In the genomic region with DNA sequence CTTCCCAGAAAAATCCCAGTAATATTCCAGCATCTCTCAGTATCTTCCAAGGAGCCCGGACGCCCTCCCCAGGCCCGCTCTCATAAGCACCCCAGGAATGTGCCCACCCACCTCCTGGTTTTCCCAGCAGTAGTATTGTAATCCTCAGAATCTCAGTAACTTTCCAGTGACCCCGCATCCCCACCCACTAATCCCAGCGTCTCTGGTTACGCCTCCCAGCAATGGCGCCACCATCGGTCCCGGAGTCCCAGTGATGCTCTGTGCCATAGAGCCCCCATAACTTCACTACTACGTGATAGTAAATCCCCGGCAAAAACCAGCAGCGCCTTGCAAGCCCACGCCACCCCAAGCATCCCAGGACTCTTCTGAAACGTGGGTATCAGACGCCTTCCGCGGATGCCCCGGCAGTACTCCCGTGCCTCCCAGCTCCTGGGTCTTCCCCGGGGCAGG, we compare ENCODE assay signal across 8 cellular contexts. TPM values are rescaled to one million over a fixed set of nuclear protein-coding genes. Genes with fewer than 3 reads are reported as not detected.
DNase-seq lines count a peak whose midpoint lies in the region; ATAC-seq, FAIRE-seq and TF ChIP-seq lines count a peak whose summit lies in the region.

No MANE protein-coding gene starts in this region.

- intact Hi-C loops in tibial artery (cut with DNase I; ENCODE audit: low total_unique reads): loop anchor here (10.0 kb wide), 1 partner anchor 140 kb away; no protein-coding TSS in a partner anchor

- H3K4me3 Mint-ChIP-seq in activated T-helper 17 cell treated with anti-CD3 and anti-CD28 coated beads, Interleukin-2, amount 50 U/mL, for 72 hours: peak overlapping the region; percentile 98
- H3K4me3 Mint-ChIP-seq in naive thymus-derived CD8-positive, alpha-beta T cell: peak overlapping the region; percentile 91 to 97 (median 94)

- H3K9me3 ChIP-seq in tibial artery: no peaks in the 10 kb centered on the region

- H3K4me1 Mint-ChIP-seq in activated T-helper 17 cell treated with anti-CD3 and anti-CD28 coated beads, Interleukin-2, amount 50 U/mL, for 72 hours: no peaks in the 10 kb centered on the region
- H3K4me1 Mint-ChIP-seq in naive thymus-derived CD8-positive, alpha-beta T cell: peaks cover 14 to 29% (median 23%) of the 10 kb centered on the region in 4 donors

- POLR2A ChIA-PET in naive thymus-derived CD8-positive, alpha-beta T cell (lab: Charles Lee): interaction anchor here (1.0 to 4.1 kb wide), 5 partner anchors 12 to 465 kb away, joined by 3 to 63 read pairs (median 4); a partner anchor contains a TSS

- peaks cover 35% of the 10 kb centered on the region for H3K36me3 Mint-ChIP-seq in activated T-helper 17 cell treated with anti-CD3 and anti-CD28 coated beads, Interleukin-2, amount 50 U/mL, for 72 hours (ENCODE audit: low read depth)
- H3K36me3 Mint-ChIP-seq in naive thymus-derived CD8-positive, alpha-beta T cell: peaks cover 0 to 7% (median 0%) of the 10 kb centered on the region in 3 donors

- peak overlapping the region; percentile 71 to 87 for H3K4me3 ChIP-seq in tibial artery

- H3K27ac ChIP-seq in tibial artery: peak overlapping the region; percentile 87 to 97

- H3K27ac Mint-ChIP-seq in activated T-helper 17 cell treated with anti-CD3 and anti-CD28 coated beads, Interleukin-2, amount 50 U/mL, for 72 hours: peak overlapping the region; percentile 95
- peak overlapping the region; percentile 40 to 96 (median 91) for H3K27ac Mint-ChIP-seq in naive thymus-derived CD8-positive, alpha-beta T cell

- H3K36me3 ChIP-seq in tibial artery: peaks cover 14 to 57% (median 29%) of the 10 kb centered on the region in 3 donors

- no peaks in the 10 kb centered on the region for H3K27me3 Mint-ChIP-seq in activated T-helper 17 cell treated with anti-CD3 and anti-CD28 coated beads, Interleukin-2, amount 50 U/mL, for 72 hours
- no peaks in the 10 kb centered on the region for H3K27me3 Mint-ChIP-seq in naive thymus-derived CD8-positive, alpha-beta T cell

- FAIRE-seq in GM19239 (lab: Jason Lieb, UNC): peak; percentile 48

- peaks cover 0 to 19% (median 14%) of the 10 kb centered on the region in 4 donors for H3K4me1 ChIP-seq in tibial artery

- ATAC-seq in activated T-helper 17 cell treated with anti-CD3 and anti-CD28 coated beads, Interleukin-2, amount 50 U/mL, for 72 hours (replicated peaks): peak; percentile 22
- peak; percentile 41 to 43 for ATAC-seq in naive thymus-derived CD8-positive, alpha-beta T cell
- ATAC-seq in HG03442 (IDR thresholded peaks at IDR 0.05; ENCODE audit: unreplicated experiment): no peak

- H3K27me3 ChIP-seq in tibial artery: no peaks in the 10 kb centered on the region

- no peaks in the 10 kb centered on the region for H3K9me3 Mint-ChIP-seq in activated T-helper 17 cell treated with anti-CD3 and anti-CD28 coated beads, Interleukin-2, amount 50 U/mL, for 72 hours
- H3K9me3 Mint-ChIP-seq in naive thymus-derived CD8-positive, alpha-beta T cell: no peaks in the 10 kb centered on the region

- DNase-seq in AG20443 (ENCODE audit: low spot score): peak; percentile 86
- DNase-seq in GM19239 (ENCODE audit: insufficient read length, low spot score): peak; percentile 49
- DNase-seq in NCI-H2227 (lab: John Stamatoyannopoulos, UW; ENCODE audit: unreplicated experiment): peak; percentile 42
- DNase-seq in fibroblast of the conjunctiva (ENCODE audit: low read depth): peak; percentile 41
- peak in 6 of 10 donors; percentile 32 to 50 (median 44) for DNase-seq in naive thymus-derived CD8-positive, alpha-beta T cell
- DNase-seq in tibial artery: peak; percentile 86 to 89

- TF ChIP-seq CTCF in tibial artery (IDR thresholded peaks at IDR 0.05): no peak

RNA-seq across cellular contexts. Expression of a gene that starts 1.0 kb away (rescaled TPM):
- 100 to 1,000 TPM; 146 to 163 TPM for total RNA-seq in activated T-helper 17 cell treated with anti-CD3 and anti-CD28 coated beads, Interleukin-2, amount 50 U/mL, for 72 hours
- 100 to 1,000 TPM; 114 to 116 TPM for total RNA-seq in naive thymus-derived CD8-positive, alpha-beta T cell
- 10 to 100 TPM in 1 of 3 donors, 1 to 10 TPM in 2; 5.9 to 10.2 (median 7.0) TPM for polyA plus RNA-seq in naive thymus-derived CD8-positive, alpha-beta T cell

RNA-seq across cellular contexts. Expression of a gene that starts 12.1 kb away (rescaled TPM):
- total RNA-seq in activated T-helper 17 cell treated with anti-CD3 and anti-CD28 coated beads, Interleukin-2, amount 50 U/mL, for 72 hours: 10 to 100 TPM; 10.0 to 15.3 TPM
- total RNA-seq in naive thymus-derived CD8-positive, alpha-beta T cell: 10 to 100 TPM; 13.7 TPM
- polyA plus RNA-seq in naive thymus-derived CD8-positive, alpha-beta T cell: 10 to 100 TPM in 1 of 3 donors, 1 to 10 TPM in 2; 6.5 to 10.1 (median 6.6) TPM

RNA-seq across cellular contexts. Expression of a gene that starts 18.7 kb away (rescaled TPM):
- total RNA-seq in activated T-helper 17 cell treated with anti-CD3 and anti-CD28 coated beads, Interleukin-2, amount 50 U/mL, for 72 hours: 1 to 10 TPM; 2.9 to 3.1 TPM
- total RNA-seq in naive thymus-derived CD8-positive, alpha-beta T cell: 10 to 100 TPM; 10.2 to 10.8 TPM
- 1 to 10 TPM in 2 of 3 donors, under 1 TPM in 1; 0.71 to 2.5 (median 1.7) TPM for polyA plus RNA-seq in naive thymus-derived CD8-positive, alpha-beta T cell

RNA-seq across cellular contexts. Expression of a gene that starts 45.7 kb away (rescaled TPM):
- total RNA-seq in activated T-helper 17 cell treated with anti-CD3 and anti-CD28 coated beads, Interleukin-2, amount 50 U/mL, for 72 hours: under 1 TPM in 1 of 2 donors, not detected in 1; 0.66 TPM
- total RNA-seq in naive thymus-derived CD8-positive, alpha-beta T cell: 1 to 10 TPM in 1 of 2 experiments, under 1 TPM in 1; 0.88 to 1.1 TPM
- 1 to 10 TPM in 2 of 3 donors, under 1 TPM in 1; 0.68 to 2.7 (median 2.3) TPM for polyA plus RNA-seq in naive thymus-derived CD8-positive, alpha-beta T cell
